14 cellular contexts compared by ENCODE assay signal in genomic region chr3:134325106-134325705, GRCh38. TPM values are rescaled to one million over a fixed set of nuclear protein-coding genes. Genes with fewer than 3 reads are reported as not detected.
A peak's percentile ranks its signal among the peaks of the same experiment; 100 is the strongest.
DNase-seq lines count a peak whose midpoint lies in the region; TF ChIP-seq lines count a peak whose summit lies in the region.
"Had no signal": no experiment of that assay in that cellular context is flagged by ENCODE, and none has a peak within 500 bp of the region (broad histone marks: within the 10 kb centered on the region; RNA-seq: fewer than 3 reads in every experiment).

No MANE protein-coding gene starts in this region.

- no peaks in the 10 kb centered on the region for H3K79me2 ChIP-seq in neural progenitor cell (ENCODE audit: low read depth)

- no peak overlapping the region for H3K4me2 ChIP-seq in neural progenitor cell

- TF ChIP-seq POLR2A in vagina (IDR thresholded peaks at IDR 0.05) = no peak

- no peaks in the 10 kb centered on the region for H3K27me3 ChIP-seq in neural progenitor cell
- H3K27me3 ChIP-seq in vagina = no peaks in the 10 kb centered on the region

- in situ Hi-C loops in KBM-7 (cut with MboI; ENCODE audit: low pct_unique_long_range_greater_than_20kb, low sequenced_read_pairs) = no loop called here

- H3K27ac ChIP-seq in neural progenitor cell = no peak overlapping the region
- H3K27ac ChIP-seq in vagina = peak overlapping the region; percentile 80

- no peaks in the 10 kb centered on the region for H3F3A ChIP-seq in neural progenitor cell (ENCODE audit: low read depth)

- no peak overlapping the region for H2AFZ ChIP-seq in neural progenitor cell (replicated peaks)

- H3K9me3 Mint-ChIP-seq in neural progenitor cell = no peaks in the 10 kb centered on the region
- H3K9me3 Mint-ChIP-seq: activated naive CD4-positive, alpha-beta T cell treated with anti-CD3 and anti-CD28 coated beads for 36 hours; CD8-positive, alpha-beta memory T cell had no signal

- H3K4me1 Mint-ChIP-seq in neural progenitor cell = peaks cover 28% of the 10 kb centered on the region
- H3K4me1 Mint-ChIP-seq: CD8-positive, alpha-beta memory T cell had no signal

- H3K36me3 ChIP-seq in neural progenitor cell = no peaks in the 10 kb centered on the region
- no peaks in the 10 kb centered on the region for H3K36me3 ChIP-seq in vagina

- peak overlapping the region; percentile 3 for H3K27ac Mint-ChIP-seq in neural progenitor cell
- H3K27ac Mint-ChIP-seq: activated naive CD4-positive, alpha-beta T cell treated with anti-CD3 and anti-CD28 coated beads for 36 hours; CD8-positive, alpha-beta memory T cell had no signal

- H3K36me3 Mint-ChIP-seq in neural progenitor cell = no peaks in the 10 kb centered on the region
- H3K36me3 Mint-ChIP-seq: CD8-positive, alpha-beta memory T cell had no signal

- H4K20me1 ChIP-seq in neural progenitor cell (ENCODE audit: low read depth) = no peaks in the 10 kb centered on the region

- H3K4me1 ChIP-seq in neural progenitor cell (peaks cover 22% of the 10 kb centered on the region), vagina (peaks cover 32% of the 10 kb centered on the region)

- peak; percentile 44 for DNase-seq in activated effector memory CD4-positive, alpha-beta T cell treated with anti-CD3 and anti-CD28 coated beads, Interleukin-2, amount 50 U/mL, for 16 hours
- DNase-seq in activated effector memory CD4-positive, alpha-beta T cell treated with Interleukin-2 at 50 U/mL for 16 hours = no peak
- DNase-seq in ecto neural progenitor cell (ENCODE audit: low spot score) = peak; percentile 30
- no peak for DNase-seq in neural progenitor cell (ENCODE audit: low spot score)
- no peak for DNase-seq in vagina (ENCODE audit: extremely low spot score in 2 of 2)
- no peak for DNase-seq in KBM-7
- DNase-seq in HCEC 1CT = no peak
- no peak for DNase-seq in NCI-H526 (lab: John Stamatoyannopoulos, UW)
- DNase-seq: activated naive CD4-positive, alpha-beta T cell treated with anti-CD3 and anti-CD28 coated beads for 36 hours; CD8-positive, alpha-beta memory T cell; NCI-H187 treated with DMSO at 0.1 percent for 48 hours; NCI-H524 treated with DMSO at 0.1 percent for 48 hours; SW 1271 had no signal

- intact Hi-C loops in vagina (cut with DNase I) = no loop called here

- peak overlapping the region; percentile 49 for H3K4me3 Mint-ChIP-seq in neural progenitor cell
- H3K4me3 Mint-ChIP-seq: activated naive CD4-positive, alpha-beta T cell treated with anti-CD3 and anti-CD28 coated beads for 36 hours; CD8-positive, alpha-beta memory T cell had no signal

- no peaks in the 10 kb centered on the region for H3K9me3 ChIP-seq in neural progenitor cell (ENCODE audit: low read depth)
- no peaks in the 10 kb centered on the region for H3K9me3 ChIP-seq in vagina
- H3K9me3 ChIP-seq: mucosa of descending colon had no signal

- no peak for TF ChIP-seq CTCF in neural progenitor cell (IDR thresholded peaks at IDR 0.05)
- no peak for TF ChIP-seq CTCF in vagina (IDR thresholded peaks at IDR 0.05)

- H3K4me3 ChIP-seq in neural progenitor cell = no peak overlapping the region
- H3K4me3 ChIP-seq in vagina = no peak overlapping the region
- H3K4me3 ChIP-seq: mucosa of descending colon had no signal

- no peak overlapping the region for H3K9ac ChIP-seq in neural progenitor cell

- H3K27me3 Mint-ChIP-seq in neural progenitor cell (ENCODE audit: insufficient read depth, low read depth) = peaks cover 6% of the 10 kb centered on the region

RNA-seq across cellular contexts. Expression of gene AMOTL2, which starts 49.0 kb away (rescaled TPM):
- total RNA-seq in neural progenitor cell (ENCODE audit: low replicate concordance) (62.9 and 121 TPM in 2 replicates), vagina (60.6 TPM)
- total RNA-seq: CD8-positive, alpha-beta memory T cell had no signal

Comparison
In these comparisons a context has a peak if more than half of its experiments do, and no peak if none do; other contexts are left out.
1. DNase-seq: peak in activated effector memory CD4-positive, alpha-beta T cell treated with anti-CD3 and anti-CD28 coated beads, Interleukin-2, amount 50 U/mL, for 16 hours (single experiment) and ecto neural progenitor cell (single experiment); none in activated effector memory CD4-positive, alpha-beta T cell treated with Interleukin-2 at 50 U/mL for 16 hours (single experiment), neural progenitor cell (single experiment), vagina (0 of 2), KBM-7 (single experiment), HCEC 1CT (single experiment) and NCI-H526 (0 of 2).